Comparison of ENCODE assay signal across 1 cellular context in the genomic region with DNA sequence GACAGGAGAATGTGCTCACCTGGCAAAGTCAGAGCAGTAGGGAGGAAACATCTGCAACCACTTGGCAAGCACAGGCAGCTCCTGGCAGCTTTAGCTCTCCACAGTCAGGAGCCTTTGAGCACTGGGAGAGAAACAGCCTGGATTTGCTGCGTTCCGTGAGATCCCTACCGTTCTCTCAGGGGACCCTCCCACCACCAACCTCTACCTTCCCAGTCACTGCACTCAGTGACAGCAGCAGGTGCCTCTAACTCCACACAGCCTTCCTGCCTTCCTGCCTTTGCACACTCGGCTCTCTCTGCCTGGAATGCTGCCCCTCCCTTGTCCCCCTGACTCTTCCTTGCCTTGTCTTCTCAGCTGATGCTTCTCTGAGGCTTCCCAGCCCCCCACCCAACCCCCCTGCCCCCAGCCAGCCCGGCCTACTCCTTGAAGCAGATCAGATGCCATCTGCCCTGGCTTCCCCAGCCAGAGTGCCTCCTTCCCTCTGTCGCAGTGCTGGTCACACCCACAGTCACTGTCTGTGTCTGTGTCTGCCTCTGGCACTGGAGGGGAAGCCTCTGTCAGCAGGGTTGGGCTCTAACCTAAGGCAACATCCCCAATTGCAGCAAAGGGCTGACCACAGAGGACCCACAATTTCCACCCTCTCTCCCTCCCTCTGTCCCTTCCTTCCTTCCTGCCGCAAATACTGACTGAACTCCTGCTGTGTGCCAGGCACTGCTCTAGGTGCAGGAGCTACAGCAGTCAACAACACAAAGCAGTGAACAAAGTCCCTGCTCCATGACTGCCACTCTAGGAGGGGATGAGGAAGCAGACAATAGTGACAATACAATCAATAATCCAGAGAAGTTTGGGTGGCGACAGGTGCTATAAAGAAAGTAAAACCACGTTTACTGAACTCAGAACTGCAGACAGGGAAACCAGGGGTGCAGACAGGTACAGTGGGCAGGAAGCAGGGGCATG.
A peak's percentile ranks its signal among the peaks of the same experiment; 100 is the strongest.
TF ChIP-seq lines count a peak whose summit lies in the region.

No MANE protein-coding gene starts in this region.

TF ChIP-seq in HepG2, 621 proteins besides CTCF, POLR2A, EP300 and RAD21 (continued from another document and continues in another):
- TF ChIP-seq, protein P1, sequence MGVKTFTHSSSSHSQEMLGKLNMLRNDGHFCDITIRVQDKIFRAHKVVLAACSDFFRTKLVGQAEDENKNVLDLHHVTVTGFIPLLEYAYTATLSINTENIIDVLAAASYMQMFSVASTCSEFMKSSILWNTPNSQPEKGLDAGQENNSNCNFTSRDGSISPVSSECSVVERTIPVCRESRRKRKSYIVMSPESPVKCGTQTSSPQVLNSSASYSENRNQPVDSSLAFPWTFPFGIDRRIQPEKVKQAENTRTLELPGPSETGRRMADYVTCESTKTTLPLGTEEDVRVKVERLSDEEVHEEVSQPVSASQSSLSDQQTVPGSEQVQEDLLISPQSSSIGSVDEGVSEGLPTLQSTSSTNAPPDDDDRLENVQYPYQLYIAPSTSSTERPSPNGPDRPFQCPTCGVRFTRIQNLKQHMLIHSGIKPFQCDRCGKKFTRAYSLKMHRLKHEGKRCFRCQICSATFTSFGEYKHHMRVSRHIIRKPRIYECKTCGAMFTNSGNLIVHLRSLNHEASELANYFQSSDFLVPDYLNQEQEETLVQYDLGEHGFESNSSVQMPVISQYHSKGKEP (CRISPR knock-in tag; IDR thresholded peaks at IDR 0.05), result no peak
- no peak for TF ChIP-seq POLR2AphosphoS2 (IDR thresholded peaks at IDR 0.05; ENCODE audit: low read depth, low read length)
- TF ChIP-seq, protein P2, sequence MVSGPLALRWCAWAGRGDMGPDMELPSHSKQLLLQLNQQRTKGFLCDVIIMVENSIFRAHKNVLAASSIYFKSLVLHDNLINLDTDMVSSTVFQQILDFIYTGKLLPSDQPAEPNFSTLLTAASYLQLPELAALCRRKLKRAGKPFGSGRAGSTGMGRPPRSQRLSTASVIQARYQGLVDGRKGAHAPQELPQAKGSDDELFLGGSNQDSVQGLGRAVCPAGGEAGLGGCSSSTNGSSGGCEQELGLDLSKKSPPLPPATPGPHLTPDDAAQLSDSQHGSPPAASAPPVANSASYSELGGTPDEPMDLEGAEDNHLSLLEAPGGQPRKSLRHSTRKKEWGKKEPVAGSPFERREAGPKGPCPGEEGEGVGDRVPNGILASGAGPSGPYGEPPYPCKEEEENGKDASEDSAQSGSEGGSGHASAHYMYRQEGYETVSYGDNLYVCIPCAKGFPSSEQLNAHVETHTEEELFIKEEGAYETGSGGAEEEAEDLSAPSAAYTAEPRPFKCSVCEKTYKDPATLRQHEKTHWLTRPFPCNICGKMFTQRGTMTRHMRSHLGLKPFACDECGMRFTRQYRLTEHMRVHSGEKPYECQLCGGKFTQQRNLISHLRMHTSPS (CRISPR knock-in tag; IDR thresholded peaks at IDR 0.05; ENCODE audit: low read depth), result peak; percentile 61; the same call in 1 of the 2 replicates
- no peak for TF ChIP-seq STAG1 (CRISPR knock-in tag; IDR thresholded peaks at IDR 0.05)
- no peak for TF ChIP-seq ZNF83 (CRISPR knock-in tag; IDR thresholded peaks at IDR 0.05; ENCODE audit: borderline replicate concordance)
- 0 out of 2 replicates have a peak, but pooled peaks have one; percentile 24 for TF ChIP-seq PITX1 (CRISPR knock-in tag; IDR thresholded peaks at IDR 0.05)
- TF ChIP-seq ZBTB8A (CRISPR knock-in tag; IDR thresholded peaks at IDR 0.05; ENCODE audit: borderline replicate concordance, low read depth), result no peak
- TF ChIP-seq ZC3H4 (CRISPR knock-in tag; IDR thresholded peaks at IDR 0.05; ENCODE audit: borderline replicate concordance), result peak; percentile 73; the same call in 1 of the 2 replicates
- TF ChIP-seq NPAS2 (CRISPR knock-in tag; IDR thresholded peaks at IDR 0.05; ENCODE audit: borderline replicate concordance), result no peak
- TF ChIP-seq, protein P3, sequence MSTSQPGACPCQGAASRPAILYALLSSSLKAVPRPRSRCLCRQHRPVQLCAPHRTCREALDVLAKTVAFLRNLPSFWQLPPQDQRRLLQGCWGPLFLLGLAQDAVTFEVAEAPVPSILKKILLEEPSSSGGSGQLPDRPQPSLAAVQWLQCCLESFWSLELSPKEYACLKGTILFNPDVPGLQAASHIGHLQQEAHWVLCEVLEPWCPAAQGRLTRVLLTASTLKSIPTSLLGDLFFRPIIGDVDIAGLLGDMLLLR (CRISPR knock-in tag; IDR thresholded peaks at IDR 0.05), result no peak
- TF ChIP-seq ZNF292 (CRISPR knock-in tag; IDR thresholded peaks at IDR 0.05; ENCODE audit: borderline replicate concordance, low read depth), result peak; percentile 68; the same call in 1 of the 2 replicates
- peak; percentile 22; the same call in 1 of the 2 replicates for TF ChIP-seq ELF3 (CRISPR knock-in tag; IDR thresholded peaks at IDR 0.05)
- TF ChIP-seq NR2F1 (CRISPR knock-in tag; IDR thresholded peaks at IDR 0.05), result no peak
- no peak for TF ChIP-seq CBFB (CRISPR knock-in tag; IDR thresholded peaks at IDR 0.05)
- no peak for TF ChIP-seq GATA4 (IDR thresholded peaks at IDR 0.05; ENCODE audit: borderline replicate concordance, low read depth)
- TF ChIP-seq HHEX (CRISPR knock-in tag; IDR thresholded peaks at IDR 0.05), result no peak
- TF ChIP-seq, protein P4, sequence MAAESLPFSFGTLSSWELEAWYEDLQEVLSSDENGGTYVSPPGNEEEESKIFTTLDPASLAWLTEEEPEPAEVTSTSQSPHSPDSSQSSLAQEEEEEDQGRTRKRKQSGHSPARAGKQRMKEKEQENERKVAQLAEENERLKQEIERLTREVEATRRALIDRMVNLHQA (CRISPR knock-in tag; IDR thresholded peaks at IDR 0.05), result no peak
- TF ChIP-seq HMGA1 (CRISPR knock-in tag; conservative IDR thresholded peaks at IDR 0.05), result no peak
- no peak for TF ChIP-seq HOXD1 (CRISPR knock-in tag; IDR thresholded peaks at IDR 0.05)
- TF ChIP-seq KDM1A (CRISPR knock-in tag; IDR thresholded peaks at IDR 0.05), result 0 out of 2 replicates have a peak, but pooled peaks have one; percentile 41
- no peak for TF ChIP-seq CBX1 (IDR thresholded peaks at IDR 0.05; ENCODE audit: low read depth)
- TF ChIP-seq, protein P5, sequence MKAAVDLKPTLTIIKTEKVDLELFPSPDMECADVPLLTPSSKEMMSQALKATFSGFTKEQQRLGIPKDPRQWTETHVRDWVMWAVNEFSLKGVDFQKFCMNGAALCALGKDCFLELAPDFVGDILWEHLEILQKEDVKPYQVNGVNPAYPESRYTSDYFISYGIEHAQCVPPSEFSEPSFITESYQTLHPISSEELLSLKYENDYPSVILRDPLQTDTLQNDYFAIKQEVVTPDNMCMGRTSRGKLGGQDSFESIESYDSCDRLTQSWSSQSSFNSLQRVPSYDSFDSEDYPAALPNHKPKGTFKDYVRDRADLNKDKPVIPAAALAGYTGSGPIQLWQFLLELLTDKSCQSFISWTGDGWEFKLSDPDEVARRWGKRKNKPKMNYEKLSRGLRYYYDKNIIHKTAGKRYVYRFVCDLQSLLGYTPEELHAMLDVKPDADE (CRISPR knock-in tag; IDR thresholded peaks at IDR 0.05), result no peak
- TF ChIP-seq, protein P6, sequence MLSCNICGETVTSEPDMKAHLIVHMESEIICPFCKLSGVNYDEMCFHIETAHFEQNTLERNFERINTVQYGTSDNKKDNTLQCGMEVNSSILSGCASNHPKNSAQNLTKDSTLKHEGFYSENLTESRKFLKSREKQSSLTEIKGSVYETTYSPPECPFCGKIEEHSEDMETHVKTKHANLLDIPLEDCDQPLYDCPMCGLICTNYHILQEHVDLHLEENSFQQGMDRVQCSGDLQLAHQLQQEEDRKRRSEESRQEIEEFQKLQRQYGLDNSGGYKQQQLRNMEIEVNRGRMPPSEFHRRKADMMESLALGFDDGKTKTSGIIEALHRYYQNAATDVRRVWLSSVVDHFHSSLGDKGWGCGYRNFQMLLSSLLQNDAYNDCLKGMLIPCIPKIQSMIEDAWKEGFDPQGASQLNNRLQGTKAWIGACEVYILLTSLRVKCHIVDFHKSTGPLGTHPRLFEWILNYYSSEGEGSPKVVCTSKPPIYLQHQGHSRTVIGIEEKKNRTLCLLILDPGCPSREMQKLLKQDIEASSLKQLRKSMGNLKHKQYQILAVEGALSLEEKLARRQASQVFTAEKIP (CRISPR knock-in tag; IDR thresholded peaks at IDR 0.05; ENCODE audit: borderline replicate concordance), result no peak
- no peak for TF ChIP-seq ZNF263 (CRISPR knock-in tag; IDR thresholded peaks at IDR 0.05)
- no peak for TF ChIP-seq ZBTB7A (CRISPR knock-in tag; IDR thresholded peaks at IDR 0.05)
- no peak for TF ChIP-seq YEATS4 (CRISPR knock-in tag; IDR thresholded peaks at IDR 0.05; ENCODE audit: borderline replicate concordance)
- no peak for TF ChIP-seq ZSCAN9 (CRISPR knock-in tag; IDR thresholded peaks at IDR 0.05; ENCODE audit: borderline replicate concordance)
- TF ChIP-seq ZNF317 (CRISPR knock-in tag; IDR thresholded peaks at IDR 0.05), result no peak
- TF ChIP-seq ZEB1 (IDR thresholded peaks at IDR 0.05; ENCODE audit: insufficient replicate concordance, low read depth), result peak; percentile 38
- TF ChIP-seq ZMYM3 (CRISPR knock-in tag; IDR thresholded peaks at IDR 0.05), result peak; percentile 72
- peak; percentile 87 for TF ChIP-seq ZNF3 (CRISPR knock-in tag; IDR thresholded peaks at IDR 0.05)
- TF ChIP-seq, protein P7, sequence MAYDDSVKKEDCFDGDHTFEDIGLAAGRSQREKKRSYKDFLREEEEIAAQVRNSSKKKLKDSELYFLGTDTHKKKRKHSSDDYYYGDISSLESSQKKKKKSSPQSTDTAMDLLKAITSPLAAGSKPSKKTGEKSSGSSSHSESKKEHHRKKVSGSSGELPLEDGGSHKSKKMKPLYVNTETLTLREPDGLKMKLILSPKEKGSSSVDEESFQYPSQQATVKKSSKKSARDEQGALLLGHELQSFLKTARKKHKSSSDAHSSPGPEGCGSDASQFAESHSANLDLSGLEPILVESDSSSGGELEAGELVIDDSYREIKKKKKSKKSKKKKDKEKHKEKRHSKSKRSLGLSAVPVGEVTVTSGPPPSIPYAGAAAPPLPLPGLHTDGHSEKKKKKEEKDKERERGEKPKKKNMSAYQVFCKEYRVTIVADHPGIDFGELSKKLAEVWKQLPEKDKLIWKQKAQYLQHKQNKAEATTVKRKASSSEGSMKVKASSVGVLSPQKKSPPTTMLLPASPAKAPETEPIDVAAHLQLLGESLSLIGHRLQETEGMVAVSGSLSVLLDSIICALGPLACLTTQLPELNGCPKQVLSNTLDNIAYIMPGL (CRISPR knock-in tag; IDR thresholded peaks at IDR 0.05; ENCODE audit: borderline replicate concordance in 1 of 2, low read depth in 1 of 2), result no peak
- no peak for TF ChIP-seq NONO (IDR thresholded peaks at IDR 0.05)
- TF ChIP-seq NONO (CRISPR knock-in tag; conservative IDR thresholded peaks at IDR 0.05), result no peak
- TF ChIP-seq ISX (CRISPR knock-in tag; conservative IDR thresholded peaks at IDR 0.05), result no peak
- TF ChIP-seq SAP130 (CRISPR knock-in tag; IDR thresholded peaks at IDR 0.05; ENCODE audit: low read depth), result peak; percentile 47
- no peak for TF ChIP-seq PTBP1 (IDR thresholded peaks at IDR 0.05; ENCODE audit: low read depth, low read length, poor library complexity, severe bottlenecking)
- TF ChIP-seq ISL2 (CRISPR knock-in tag; IDR thresholded peaks at IDR 0.05), result no peak
- no peak for TF ChIP-seq ZNF17 (CRISPR knock-in tag; IDR thresholded peaks at IDR 0.05)
- no peak for TF ChIP-seq LCORL (IDR thresholded peaks at IDR 0.05)
- 0 out of 2 replicates have a peak, but pooled peaks have one; percentile 24 for TF ChIP-seq LCORL (CRISPR knock-in tag; IDR thresholded peaks at IDR 0.05)
- TF ChIP-seq, protein P8, sequence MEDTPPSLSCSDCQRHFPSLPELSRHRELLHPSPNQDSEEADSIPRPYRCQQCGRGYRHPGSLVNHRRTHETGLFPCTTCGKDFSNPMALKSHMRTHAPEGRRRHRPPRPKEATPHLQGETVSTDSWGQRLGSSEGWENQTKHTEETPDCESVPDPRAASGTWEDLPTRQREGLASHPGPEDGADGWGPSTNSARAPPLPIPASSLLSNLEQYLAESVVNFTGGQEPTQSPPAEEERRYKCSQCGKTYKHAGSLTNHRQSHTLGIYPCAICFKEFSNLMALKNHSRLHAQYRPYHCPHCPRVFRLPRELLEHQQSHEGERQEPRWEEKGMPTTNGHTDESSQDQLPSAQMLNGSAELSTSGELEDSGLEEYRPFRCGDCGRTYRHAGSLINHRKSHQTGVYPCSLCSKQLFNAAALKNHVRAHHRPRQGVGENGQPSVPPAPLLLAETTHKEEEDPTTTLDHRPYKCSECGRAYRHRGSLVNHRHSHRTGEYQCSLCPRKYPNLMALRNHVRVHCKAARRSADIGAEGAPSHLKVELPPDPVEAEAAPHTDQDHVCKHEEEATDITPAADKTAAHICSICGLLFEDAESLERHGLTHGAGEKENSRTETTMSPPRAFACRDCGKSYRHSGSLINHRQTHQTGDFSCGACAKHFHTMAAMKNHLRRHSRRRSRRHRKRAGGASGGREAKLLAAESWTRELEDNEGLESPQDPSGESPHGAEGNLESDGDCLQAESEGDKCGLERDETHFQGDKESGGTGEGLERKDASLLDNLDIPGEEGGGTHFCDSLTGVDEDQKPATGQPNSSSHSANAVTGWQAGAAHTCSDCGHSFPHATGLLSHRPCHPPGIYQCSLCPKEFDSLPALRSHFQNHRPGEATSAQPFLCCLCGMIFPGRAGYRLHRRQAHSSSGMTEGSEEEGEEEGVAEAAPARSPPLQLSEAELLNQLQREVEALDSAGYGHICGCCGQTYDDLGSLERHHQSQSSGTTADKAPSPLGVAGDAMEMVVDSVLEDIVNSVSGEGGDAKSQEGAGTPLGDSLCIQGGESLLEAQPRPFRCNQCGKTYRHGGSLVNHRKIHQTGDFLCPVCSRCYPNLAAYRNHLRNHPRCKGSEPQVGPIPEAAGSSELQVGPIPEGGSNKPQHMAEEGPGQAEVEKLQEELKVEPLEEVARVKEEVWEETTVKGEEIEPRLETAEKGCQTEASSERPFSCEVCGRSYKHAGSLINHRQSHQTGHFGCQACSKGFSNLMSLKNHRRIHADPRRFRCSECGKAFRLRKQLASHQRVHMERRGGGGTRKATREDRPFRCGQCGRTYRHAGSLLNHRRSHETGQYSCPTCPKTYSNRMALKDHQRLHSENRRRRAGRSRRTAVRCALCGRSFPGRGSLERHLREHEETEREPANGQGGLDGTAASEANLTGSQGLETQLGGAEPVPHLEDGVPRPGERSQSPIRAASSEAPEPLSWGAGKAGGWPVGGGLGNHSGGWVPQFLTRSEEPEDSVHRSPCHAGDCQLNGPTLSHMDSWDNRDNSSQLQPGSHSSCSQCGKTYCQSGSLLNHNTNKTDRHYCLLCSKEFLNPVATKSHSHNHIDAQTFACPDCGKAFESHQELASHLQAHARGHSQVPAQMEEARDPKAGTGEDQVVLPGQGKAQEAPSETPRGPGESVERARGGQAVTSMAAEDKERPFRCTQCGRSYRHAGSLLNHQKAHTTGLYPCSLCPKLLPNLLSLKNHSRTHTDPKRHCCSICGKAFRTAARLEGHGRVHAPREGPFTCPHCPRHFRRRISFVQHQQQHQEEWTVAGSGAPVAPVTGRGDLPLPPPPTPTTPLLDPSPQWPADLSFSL (CRISPR knock-in tag; IDR thresholded peaks at IDR 0.05), result peak; percentile 48; the same call in 1 of the 2 replicates
- TF ChIP-seq ZBTB38 (CRISPR knock-in tag; IDR thresholded peaks at IDR 0.05), result 0 out of 2 replicates have a peak, but pooled peaks have one; percentile 16
- TF ChIP-seq TSC22D2 (CRISPR knock-in tag; IDR thresholded peaks at IDR 0.05; ENCODE audit: borderline replicate concordance), result no peak
- TF ChIP-seq MATR3 (CRISPR knock-in tag; IDR thresholded peaks at IDR 0.05), result no peak
- TF ChIP-seq ZBTB1 (CRISPR knock-in tag; IDR thresholded peaks at IDR 0.05; ENCODE audit: borderline replicate concordance), result no peak
- TF ChIP-seq TEAD3 (CRISPR knock-in tag; optimal IDR thresholded peaks at IDR 0.05; ENCODE audit: borderline replicate concordance), result peak; percentile 54
- no peak for TF ChIP-seq ZNF546 (CRISPR knock-in tag; conservative IDR thresholded peaks at IDR 0.05)
